ENCODE assay signal across 8 cellular contexts in genomic region chr12:56645201-56645716, GRCh38. TPM values are rescaled to one million over a fixed set of nuclear protein-coding genes. Genes with fewer than 3 reads are reported as not detected.
DNase-seq lines count a peak whose midpoint lies in the region; ATAC-seq and TF ChIP-seq lines count a peak whose summit lies in the region.

No MANE protein-coding gene starts in this region.

- peak overlapping the region; percentile 86 for H3K4me3 ChIP-seq in OCI-LY1 (ENCODE audit: low read depth, low read length, poor library complexity, severe bottlenecking)
- peak overlapping the region; percentile 90 to 99 for H3K4me3 ChIP-seq in duodenal mucosa (ENCODE audit: low read depth in 1 of 2, low read length in 2 of 2)
- H3K4me3 ChIP-seq in uterus: peak overlapping the region; percentile 97 to 99

- H3K9me3 Mint-ChIP-seq in mesothelial cell of epicardium: no peaks in the 10 kb centered on the region

- DNase-seq in EH (ENCODE audit: low read depth): peak; percentile 26
- no peak for DNase-seq in mesothelial cell of epicardium (ENCODE audit: low spot score in 2 of 2, unreplicated experiment in 2 of 2)
- no peak for DNase-seq in uterus
- DNase-seq in GOT3 (lab: John Stamatoyannopoulos, UW): no peak
- no peak for DNase-seq in NCI-H1694 treated with DMSO at 0.1 percent for 48 hours (lab: John Stamatoyannopoulos, UW)

- no peak for ATAC-seq in activated CD4-positive, CD25-positive, alpha-beta regulatory T cell treated with anti-CD3 and anti-CD28 coated beads, Interleukin-2, amount 50 U/mL, for 24 hours

- H3K27me3 Mint-ChIP-seq in mesothelial cell of epicardium (ENCODE audit: low read depth): no peaks in the 10 kb centered on the region

- no peak overlapping the region for H2AFZ ChIP-seq in OCI-LY1 (ENCODE audit: low read length)

- H3K36me3 ChIP-seq in OCI-LY1 (ENCODE audit: insufficient read depth, low read length): peaks cover 49% of the 10 kb centered on the region
- peaks cover 25 to 41% of the 10 kb centered on the region in 2 donors for H3K36me3 ChIP-seq in duodenal mucosa (ENCODE audit: control insufficient read depth in 1 of 2, insufficient read depth in 2 of 2, low read length in 2 of 2)
- H3K36me3 ChIP-seq in uterus: no peaks in the 10 kb centered on the region

- no peaks in the 10 kb centered on the region for H4K20me1 ChIP-seq in OCI-LY1 (ENCODE audit: insufficient read depth, low read length)

- H3F3A ChIP-seq in OCI-LY1 (ENCODE audit: insufficient read depth, low read length): no peaks in the 10 kb centered on the region

- H3K4me1 Mint-ChIP-seq in mesothelial cell of epicardium: peaks cover 24% of the 10 kb centered on the region

- H3K9ac ChIP-seq in OCI-LY1 (ENCODE audit: low read length): peak overlapping the region; percentile 94
- H3K9ac ChIP-seq in duodenal mucosa (ENCODE audit: low read depth in 1 of 2, low read length in 2 of 2): peak overlapping the region; percentile 95 to 100

- H3K27me3 ChIP-seq in OCI-LY1 (ENCODE audit: insufficient read depth, low read length): no peaks in the 10 kb centered on the region
- H3K27me3 ChIP-seq in duodenal mucosa (ENCODE audit: control insufficient read depth in 1 of 2, insufficient read depth in 2 of 2, low read length in 2 of 2): no peaks in the 10 kb centered on the region
- H3K27me3 ChIP-seq in uterus: no peaks in the 10 kb centered on the region

- H3K27ac ChIP-seq in OCI-LY1 (ENCODE audit: low read depth, low read length, poor library complexity, severe bottlenecking): peak overlapping the region; percentile 73
- H3K27ac ChIP-seq in duodenal mucosa (ENCODE audit: low read depth, low read length): peak overlapping the region; percentile 87
- peak overlapping the region; percentile 93 for H3K27ac ChIP-seq in uterus

- H3K9me2 ChIP-seq in OCI-LY1 (ENCODE audit: low read depth, low read length): no peaks in the 10 kb centered on the region

- peak overlapping the region; percentile 96 for H3K4me2 ChIP-seq in OCI-LY1 (ENCODE audit: low read length)

- H3K27ac Mint-ChIP-seq in mesothelial cell of epicardium: peak overlapping the region; percentile 97

- H3K4me3 Mint-ChIP-seq in mesothelial cell of epicardium: peak overlapping the region; percentile 99

- H3K9me3 ChIP-seq in OCI-LY1 (ENCODE audit: low read length) (no peaks in the 10 kb centered on the region), duodenal mucosa (ENCODE audit: control insufficient read depth in 1 of 2, low read length in 2 of 2) (no peaks in the 10 kb centered on the region), uterus (no peaks in the 10 kb centered on the region)

- peaks cover 22% of the 10 kb centered on the region for H3K36me3 Mint-ChIP-seq in mesothelial cell of epicardium

- TF ChIP-seq CTCF in OCI-LY1 (IDR thresholded peaks at IDR 0.05; ENCODE audit: low read length) (no peak), mesothelial cell of epicardium (IDR thresholded peaks at IDR 0.05; ENCODE audit: unreplicated experiment) (no peak), uterus (IDR thresholded peaks at IDR 0.05) (no peak)

- peaks cover 22% of the 10 kb centered on the region for H3K4me1 ChIP-seq in OCI-LY1 (ENCODE audit: insufficient read depth, low read length, severe bottlenecking)
- peaks cover 17 to 29% of the 10 kb centered on the region in 2 donors for H3K4me1 ChIP-seq in duodenal mucosa (ENCODE audit: control insufficient read depth in 1 of 2, insufficient read depth in 2 of 2, low read length in 2 of 2)
- peaks cover 0 to 4% of the 10 kb centered on the region in 2 donors for H3K4me1 ChIP-seq in uterus

- intact Hi-C loops in uterus (cut with DNase I; ENCODE audit: low total_unique reads): no loop called here

- H3K79me2 ChIP-seq in OCI-LY1 (ENCODE audit: insufficient read depth, low read length): peaks cover 32% of the 10 kb centered on the region

- TF ChIP-seq POLR2A in uterus (IDR thresholded peaks at IDR 0.05): no peak

RNA-seq across cellular contexts. Expression of gene ATP5F1B, which starts 0.5 kb away (rescaled TPM):
- total RNA-seq in mesothelial cell of epicardium: 361 to 391 TPM (median 387 TPM) in 3 replicates
- total RNA-seq in uterus: 100 to 1,000 TPM; 166 to 279 (median 244) TPM

RNA-seq across cellular contexts. Expression of gene BAZ2A, which starts 15.1 kb away (rescaled TPM):
- 99.4 to 107 TPM (median 105 TPM) in 3 replicates for total RNA-seq in mesothelial cell of epicardium
- 100 to 1,000 TPM in 1 of 4 donors, 10 to 100 TPM in 3; 25.1 to 136 (median 28.9) TPM for total RNA-seq in uterus

RNA-seq across cellular contexts. Expression of gene PTGES3, which starts 42.8 kb away (rescaled TPM):
- total RNA-seq in mesothelial cell of epicardium (155 to 161 TPM (median 157 TPM) in 3 replicates), uterus (100 to 1,000 TPM in 3 of 4 donors, 10 to 100 TPM in 1; 80.7 to 236 (median 141) TPM)
